23 cellular contexts compared by ENCODE assay signal in the genomic region with DNA sequence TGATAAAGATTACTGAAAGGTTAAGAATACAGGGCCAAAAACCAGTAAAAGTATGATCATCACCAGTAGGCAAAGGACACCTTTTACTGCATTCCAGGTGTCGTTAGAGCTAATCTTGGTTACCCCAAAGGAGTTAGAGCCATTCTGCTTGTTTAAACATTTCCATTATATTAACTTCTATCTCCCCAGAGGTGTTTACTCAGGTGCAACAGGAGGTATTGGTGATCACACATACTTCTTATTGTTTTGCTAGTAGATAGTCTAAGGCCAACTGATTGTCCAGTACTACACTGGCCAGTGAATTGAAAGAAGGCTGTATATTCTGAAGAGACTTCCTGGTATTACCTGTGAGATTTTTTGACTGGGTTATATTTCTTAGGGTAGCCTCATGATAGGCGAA. TPM values are rescaled to one million over a fixed set of nuclear protein-coding genes. Genes with fewer than 3 reads are reported as not detected.
"Had no signal": no experiment of that assay in that cellular context is flagged by ENCODE, and none has a peak within 500 bp of the region (broad histone marks: within the 10 kb centered on the region; RNA-seq: fewer than 3 reads in every experiment).

No MANE protein-coding gene starts in this region.

- H3K27me3 ChIP-seq: SJSA1 had no signal

- H3K4me2 ChIP-seq: KMS-11 had no signal

- H3K4me3 ChIP-seq: SJSA1, SK-N-MC had no signal

- H3K4me1 ChIP-seq: SJSA1 had no signal

- H3K36me3 ChIP-seq: SJSA1 had no signal

- DNase-seq: IMR-90, Kasumi-1, MM.1S, NCI-H1092 treated with DMSO at 0.1 percent for 48 hours, NCI-H1436, NCI-H1694 treated with DMSO at 0.1 percent for 48 hours, NCI-H1930, NCI-H2081, NCI-H2107, NCI-H2227 treated with DMSO at 0.1 percent for 48 hours, NCI-H524, NCI-H526 treated with DMSO at 0.1 percent for 48 hours, NCI-H774, Right ventricle myocardium superior, RPMI8226, SIG-M5 had no signal

- FAIRE-seq: HepG2, RCC 7860 had no signal

- H3K9me3 ChIP-seq: SJSA1 had no signal

- H3K27ac ChIP-seq: KMS-11, SJSA1, SK-N-MC had no signal

- ATAC-seq: HepG2 had no signal

RNA-seq across cellular contexts. Expression of gene MKRN3, which starts 22.8 kb away (rescaled TPM):
- total RNA-seq: NCI-H460 had no signal

RNA-seq across cellular contexts. Expression of gene MAGEL2, which starts 59.4 kb away (rescaled TPM):
- total RNA-seq: HepG2, HT1080, NCI-H460, Right ventricle myocardium superior, SJSA1 had no signal
- polyA plus RNA-seq: HepG2 had no signal
